Comparison of ENCODE assay signal across 14 cellular contexts in the genomic region with DNA sequence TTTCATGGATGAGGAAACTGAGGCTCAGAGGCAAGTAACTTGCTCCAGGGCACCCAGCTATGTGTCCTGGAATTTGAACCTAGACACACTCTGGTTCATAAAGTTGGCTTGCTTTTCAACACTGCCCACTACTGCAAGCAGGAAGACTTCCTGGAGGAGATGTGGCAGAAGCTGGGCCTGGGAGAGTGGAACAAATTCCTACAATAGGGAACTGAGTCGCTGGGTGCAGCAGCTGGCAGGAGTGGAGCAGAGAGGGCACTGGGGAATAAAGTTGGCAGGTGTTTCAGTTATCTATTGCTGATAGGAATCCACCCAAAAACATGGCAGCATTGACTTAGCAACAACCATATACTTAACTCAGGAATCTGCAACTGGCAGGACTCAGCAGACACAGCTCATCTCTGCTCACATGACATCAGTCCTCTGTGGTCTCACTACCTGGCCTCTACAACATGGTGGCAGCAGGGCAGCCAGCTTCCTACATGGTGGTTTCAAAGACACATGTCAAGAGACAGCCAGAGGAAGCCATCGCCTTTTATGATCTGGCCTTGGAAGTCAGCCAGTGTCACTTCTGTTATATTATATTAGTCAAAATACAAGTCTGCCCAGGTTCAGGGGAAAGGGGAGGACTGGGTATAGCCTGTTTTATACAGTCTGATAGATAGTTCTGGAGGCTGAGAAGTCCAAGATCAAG. TPM values are rescaled to one million over a fixed set of nuclear protein-coding genes. Genes with fewer than 3 reads are reported as not detected.
DNase-seq lines count a peak whose midpoint lies in the region; ATAC-seq, FAIRE-seq and TF ChIP-seq lines count a peak whose summit lies in the region.
"Had no signal": no experiment of that assay in that cellular context is flagged by ENCODE, and none has a peak within 500 bp of the region (broad histone marks: within the 10 kb centered on the region; RNA-seq: fewer than 3 reads in every experiment).

No MANE protein-coding gene starts in this region.

- H3K9me3 ChIP-seq in HepG2 (ENCODE audit: low read length) = no peaks in the 10 kb centered on the region
- H3K9me3 ChIP-seq: spleen had no signal

- BruUV-seq in HepG2 (replicated peaks; lab: Mats Ljungman, UMichigan) = no TSS peak

- H3K27ac ChIP-seq in RWPE1 (0 out of 2 replicates have a peak overlapping the region, but pooled peaks have one; percentile 1), HepG2 (ENCODE audit: extremely low read length, insufficient read depth, low read length) (no peak overlapping the region)
- H3K27ac ChIP-seq: spleen had no signal

- CTCF ChIA-PET in RWPE1 (lab: Yijun Ruan, JAX) (interaction anchor here (0.7 kb wide), 1 partner anchor 9 kb away, joined by 3 read pairs; no protein-coding TSS in a partner anchor), HepG2 (lab: Yijun Ruan, JAX; ENCODE audit: low intra/inter-chr PET ratio, low total read pairs) (no interaction called here)

- TF ChIP-seq RAD21 in HepG2 (CRISPR knock-in tag; IDR thresholded peaks at IDR 0.05) = no peak

- H3K4me1 Mint-ChIP-seq in activated naive CD8-positive, alpha-beta T cell treated with anti-CD3 and anti-CD28 coated beads, Interleukin-2, amount 10 ng/mL, durations not matched to agents 7 days and 5 days = peaks cover 19% of the 10 kb centered on the region
- H3K4me1 Mint-ChIP-seq in activated naive CD8-positive, alpha-beta T cell treated with anti-CD3 and anti-CD28 coated beads for 36 hours = peaks cover 21% of the 10 kb centered on the region
- H3K4me1 Mint-ChIP-seq in stimulated activated effector memory CD8-positive, alpha-beta T cell treated with anti-CD3 and anti-CD28 coated beads, Interleukin-12 subunit alpha, Interleukin-12 subunit beta, amount 100 ng/mL, for 72 hours = peaks cover 37% of the 10 kb centered on the region

- H4K20me1 ChIP-seq in HepG2 (ENCODE audit: insufficient read depth, low read length) = no peaks in the 10 kb centered on the region

- no peak overlapping the region for H2AFZ ChIP-seq in HepG2 (ENCODE audit: low read length)

- TF ChIP-seq POLR2A in HepG2 (IDR thresholded peaks at IDR 0.05; ENCODE audit: insufficient read depth in 1 of 2, low read depth in 2 of 2, low read length in 2 of 2) (no peak), lower leg skin (IDR thresholded peaks at IDR 0.05) (no peak)

- 71% methylated on average over 2 of the region's 2 CpGs for WGBS in HepG2 (ENCODE audit: low lambda C conversion rate)
- WGBS in lower leg skin, 2 donors = 40 to 52% methylated on average over 2 of the region's 2 CpGs

- intact Hi-C loops in HepG2 (cut with micrococcal nuclease; ENCODE audit: unreplicated experiment) (loop anchor here (10.0 kb wide), 1 partner anchor 55 kb away; no protein-coding TSS in a partner anchor), lower leg skin (cut with DNase I; ENCODE audit: low total_unique reads) (loop anchor here (10.0 kb wide), 1 partner anchor 55 kb away; the partner anchor contains the start of gene LGALS2)

- no peak overlapping the region for H3K4me3 Mint-ChIP-seq in activated naive CD8-positive, alpha-beta T cell treated with anti-CD3 and anti-CD28 coated beads, Interleukin-2, amount 10 ng/mL, durations not matched to agents 7 days and 5 days
- H3K4me3 Mint-ChIP-seq in activated naive CD8-positive, alpha-beta T cell treated with anti-CD3 and anti-CD28 coated beads for 36 hours = no peak overlapping the region
- H3K4me3 Mint-ChIP-seq in stimulated activated effector memory CD8-positive, alpha-beta T cell treated with anti-CD3 and anti-CD28 coated beads, Interleukin-12 subunit alpha, Interleukin-12 subunit beta, amount 100 ng/mL, for 72 hours = no peak overlapping the region
- H3K4me3 Mint-ChIP-seq: brain, T-helper 17 cell had no signal

- H3K27me3 Mint-ChIP-seq in activated naive CD8-positive, alpha-beta T cell treated with anti-CD3 and anti-CD28 coated beads, Interleukin-2, amount 10 ng/mL, durations not matched to agents 7 days and 5 days = peaks cover 31% of the 10 kb centered on the region
- peaks cover 13% of the 10 kb centered on the region for H3K27me3 Mint-ChIP-seq in activated naive CD8-positive, alpha-beta T cell treated with anti-CD3 and anti-CD28 coated beads for 36 hours

- no peak for FAIRE-seq in HepG2 (lab: Jason Lieb, UNC)

- H3K4me3 ChIP-seq in HepG2 (replicated peaks in 1 of 3; ENCODE audit: insufficient read depth in 1 of 3, low read depth in 2 of 3, low read length in 3 of 3) (no peak overlapping the region), lower leg skin (ENCODE audit: low read depth, poor library complexity, severe bottlenecking) (no peak overlapping the region)
- H3K4me3 ChIP-seq: spleen had no signal

- no peak overlapping the region for H3K4me2 ChIP-seq in HepG2 (ENCODE audit: low read depth, low read length)

- TF ChIP-seq EP300 in HepG2 (IDR thresholded peaks at IDR 0.05; ENCODE audit: low read depth in 2 of 2, low read length in 2 of 2) (no peak), HepG2 (CRISPR knock-in tag; IDR thresholded peaks at IDR 0.05; ENCODE audit: borderline replicate concordance) (no peak)

- H3K27ac Mint-ChIP-seq in activated naive CD8-positive, alpha-beta T cell treated with anti-CD3 and anti-CD28 coated beads, Interleukin-2, amount 10 ng/mL, durations not matched to agents 7 days and 5 days = peak overlapping the region; percentile 46
- H3K27ac Mint-ChIP-seq in activated naive CD8-positive, alpha-beta T cell treated with anti-CD3 and anti-CD28 coated beads for 36 hours = no peak overlapping the region
- peak overlapping the region; percentile 21 for H3K27ac Mint-ChIP-seq in stimulated activated effector memory CD8-positive, alpha-beta T cell treated with anti-CD3 and anti-CD28 coated beads, Interleukin-12 subunit alpha, Interleukin-12 subunit beta, amount 100 ng/mL, for 72 hours
- H3K27ac Mint-ChIP-seq: brain, T-helper 17 cell had no signal

- H3K9ac ChIP-seq in HepG2 (ENCODE audit: insufficient read depth, low read depth, low read length) = no peak overlapping the region

- POLR2A ChIA-PET in activated naive CD8-positive, alpha-beta T cell treated with anti-CD3 and anti-CD28 coated beads, Interleukin-2, amount 10 ng/mL, durations not matched to agents 7 days and 5 days (lab: Charles Lee) = interaction anchor here (0.8 kb wide), 1 partner anchor 37 kb away, joined by 4 read pairs; no protein-coding TSS in a partner anchor
- POLR2A ChIA-PET in RWPE1 (lab: Yijun Ruan, JAX; ENCODE audit: low non-redundant PET) (no interaction called here), HepG2 (lab: Yijun Ruan, JAX) (interaction anchor here (0.9 kb wide), 1 partner anchor 104 kb away, joined by 3 read pairs; no protein-coding TSS in a partner anchor)

- no peaks in the 10 kb centered on the region for H3K79me2 ChIP-seq in HepG2 (ENCODE audit: insufficient read depth, low read length)

- peak; percentile 88 for ATAC-seq in activated naive CD8-positive, alpha-beta T cell treated with anti-CD3 and anti-CD28 coated beads, Interleukin-2, amount 10 ng/mL, durations not matched to agents 7 days and 5 days (ENCODE audit: low read depth)
- ATAC-seq in stimulated activated effector memory CD8-positive, alpha-beta T cell treated with anti-CD3 and anti-CD28 coated beads, Interleukin-12 subunit alpha, Interleukin-12 subunit beta, amount 100 ng/mL, for 72 hours = peak; percentile 76
- no peak for ATAC-seq in HepG2
- ATAC-seq: T-helper 17 cell had no signal

- H3K9me3 Mint-ChIP-seq in activated naive CD8-positive, alpha-beta T cell treated with anti-CD3 and anti-CD28 coated beads, Interleukin-2, amount 10 ng/mL, durations not matched to agents 7 days and 5 days = no peaks in the 10 kb centered on the region
- H3K9me3 Mint-ChIP-seq in activated naive CD8-positive, alpha-beta T cell treated with anti-CD3 and anti-CD28 coated beads for 36 hours = no peaks in the 10 kb centered on the region
- no peaks in the 10 kb centered on the region for H3K9me3 Mint-ChIP-seq in stimulated activated effector memory CD8-positive, alpha-beta T cell treated with anti-CD3 and anti-CD28 coated beads, Interleukin-12 subunit alpha, Interleukin-12 subunit beta, amount 100 ng/mL, for 72 hours

- H3K4me1 ChIP-seq in HepG2 (ENCODE audit: insufficient read depth, low read length) = peaks cover 56% of the 10 kb centered on the region

- H3K36me3 Mint-ChIP-seq in activated naive CD8-positive, alpha-beta T cell treated with anti-CD3 and anti-CD28 coated beads, Interleukin-2, amount 10 ng/mL, durations not matched to agents 7 days and 5 days = no peaks in the 10 kb centered on the region
- H3K36me3 Mint-ChIP-seq in activated naive CD8-positive, alpha-beta T cell treated with anti-CD3 and anti-CD28 coated beads for 36 hours = no peaks in the 10 kb centered on the region
- H3K36me3 Mint-ChIP-seq in stimulated activated effector memory CD8-positive, alpha-beta T cell treated with anti-CD3 and anti-CD28 coated beads, Interleukin-12 subunit alpha, Interleukin-12 subunit beta, amount 100 ng/mL, for 72 hours = no peaks in the 10 kb centered on the region
- H3K36me3 Mint-ChIP-seq: brain had no signal

- TF ChIP-seq CTCF in RWPE1 (conservative IDR thresholded peaks at IDR 0.05; ENCODE audit: low read depth) (no peak), HepG2 (CRISPR knock-in tag; IDR thresholded peaks at IDR 0.05) (no peak), lower leg skin (IDR thresholded peaks at IDR 0.05) (no peak)

- no peak for DNase-seq in activated naive CD8-positive, alpha-beta T cell treated with anti-CD3 and anti-CD28 coated beads, Interleukin-2, amount 10 ng/mL, durations not matched to agents 7 days and 5 days
- DNase-seq in activated naive CD8-positive, alpha-beta T cell treated with anti-CD3 and anti-CD28 coated beads for 36 hours = no peak
- DNase-seq in RWPE1 (ENCODE audit: low spot score) (no peak), HepG2 (ENCODE audit: low spot score) (no peak), lower leg skin (ENCODE audit: low spot score in 2 of 2) (no peak)
- DNase-seq in stimulated activated effector memory CD8-positive, alpha-beta T cell treated with anti-CD3 and anti-CD28 coated beads, Interleukin-12 subunit alpha, Interleukin-12 subunit beta, amount 100 ng/mL, for 72 hours (ENCODE audit: low spot score in 2 of 2) = no peak
- DNase-seq: C1 segment of cervical spinal cord; effector memory CD4-positive, alpha-beta T cell; glutamatergic neuron; NCI-H1436; nucleus accumbens; spleen; T-helper 17 cell had no signal

- no peaks in the 10 kb centered on the region for H3K36me3 ChIP-seq in HepG2 (replicated peaks in 1 of 2; ENCODE audit: control insufficient read depth in 1 of 2, insufficient read depth in 2 of 2, low read length in 2 of 2)
- H3K36me3 ChIP-seq: spleen had no signal

- H3K27me3 ChIP-seq in HepG2 (ENCODE audit: control insufficient read depth in 1 of 2, insufficient read depth in 2 of 2, low read length in 2 of 2) = peaks cover 0 to 13% of the 10 kb centered on the region in 2 experiments; a peak in 1 of 5 replicates

- in situ Hi-C loops in HepG2 (cut with HindIII; ENCODE audit: extremely low pct_ligation_motif_present, low pct_unique_long_range_greater_than_20kb) = no loop called here

RNA-seq across cellular contexts. Expression of gene CARD10, which starts 10.6 kb away (rescaled TPM):
- total RNA-seq in activated naive CD8-positive, alpha-beta T cell treated with anti-CD3 and anti-CD28 coated beads, Interleukin-2, amount 10 ng/mL, durations not matched to agents 7 days and 5 days = under 1 TPM; 0.30 to 0.31 TPM
- total RNA-seq in activated naive CD8-positive, alpha-beta T cell treated with anti-CD3 and anti-CD28 coated beads for 36 hours = under 1 TPM; 0.06 to 0.14 TPM
- total RNA-seq in HepG2 (2016; rRNA removed; fragmentation: Illumina TruSeq; extraction: Trizol) (28.9 and 35.2 TPM in 2 replicates), lower leg skin (10 to 100 TPM; 13.2 to 22.5 (median 18.6) TPM)
- total RNA-seq in HepG2 (2016; cell fraction: cytosol; rRNA removed; fragmentation: Illumina TruSeq; extraction: Trizol; ENCODE audit: low read depth) = 3.9 and 4.1 TPM in 2 replicates
- 24.8 and 36.0 TPM in 2 replicates for total RNA-seq in HepG2 (2016; cell fraction: insoluble cytoplasmic fraction; rRNA removed; fragmentation: Illumina TruSeq; extraction: Trizol)
- total RNA-seq in HepG2 (2016; cell fraction: membrane; rRNA removed; fragmentation: Illumina TruSeq; extraction: Trizol) = 11.9 and 12.5 TPM in 2 replicates
- 17.8 and 21.3 TPM in 2 replicates for total RNA-seq in HepG2 (2016; cell fraction: nucleus; rRNA removed; fragmentation: Illumina TruSeq; extraction: Trizol)
- 55.8 and 92.3 TPM in 2 replicates for polyA plus RNA-seq in HepG2 (2011; rRNA removed)
- 52.6 and 75.1 TPM in 2 replicates for polyA plus RNA-seq in HepG2 (2011; cell fraction: cytosol; rRNA removed)
- polyA plus RNA-seq in HepG2 (2011; cell fraction: nucleus; rRNA removed) = 203 and 227 TPM in 2 replicates
- polyA plus RNA-seq in HepG2 (2012) = 46.8 and 57.2 TPM in 2 replicates
- 3.0 TPM in 2 replicates for polyA plus RNA-seq in HepG2 (2016; cell fraction: cytosol; fragmentation: Illumina TruSeq; extraction: Trizol; ENCODE audit: low read depth)
- polyA plus RNA-seq in HepG2 (2016; cell fraction: insoluble cytoplasmic fraction; fragmentation: Illumina TruSeq; extraction: Trizol; ENCODE audit: low read depth) = 28.5 and 30.3 TPM in 2 replicates
- 9.1 and 9.4 TPM in 2 replicates for polyA plus RNA-seq in HepG2 (2016; cell fraction: membrane; fragmentation: Illumina TruSeq; extraction: Trizol; ENCODE audit: low read depth)
- polyA plus RNA-seq in HepG2 (2016; cell fraction: nucleus; fragmentation: Illumina TruSeq; extraction: Trizol; ENCODE audit: insufficient read depth, low read depth) = 42.1 and 44.8 TPM in 2 replicates
- polyA minus RNA-seq in HepG2 (2011; rRNA and poly(A)+ RNA removed; ENCODE audit: low replicate concordance) = 15.9 and 164 TPM in 2 replicates
- polyA minus RNA-seq in HepG2 (2011; cell fraction: cytosol; rRNA and poly(A)+ RNA removed) = 61.5 and 72.6 TPM in 2 replicates
- polyA minus RNA-seq in HepG2 (2011; cell fraction: nucleus; rRNA and poly(A)+ RNA removed) = 31.9 and 42.5 TPM in 2 replicates

RNA-seq across cellular contexts. Expression of gene CDC42EP1, which starts 30.5 kb away (rescaled TPM):
- under 1 TPM in 1 of 2 experiments, not detected in 1; 0.31 TPM for total RNA-seq in activated naive CD8-positive, alpha-beta T cell treated with anti-CD3 and anti-CD28 coated beads, Interleukin-2, amount 10 ng/mL, durations not matched to agents 7 days and 5 days
- under 1 TPM; 0.25 to 0.32 TPM for total RNA-seq in activated naive CD8-positive, alpha-beta T cell treated with anti-CD3 and anti-CD28 coated beads for 36 hours
- 25.4 and 29.5 TPM in 2 replicates for total RNA-seq in HepG2 (2016; rRNA removed; fragmentation: Illumina TruSeq; extraction: Trizol)
- total RNA-seq in HepG2 (2016; cell fraction: cytosol; rRNA removed; fragmentation: Illumina TruSeq; extraction: Trizol; ENCODE audit: low read depth) = 19.5 and 29.1 TPM in 2 replicates
- total RNA-seq in HepG2 (2016; cell fraction: insoluble cytoplasmic fraction; rRNA removed; fragmentation: Illumina TruSeq; extraction: Trizol) = 20.9 and 29.7 TPM in 2 replicates
- 44.9 and 63.7 TPM in 2 replicates for total RNA-seq in HepG2 (2016; cell fraction: membrane; rRNA removed; fragmentation: Illumina TruSeq; extraction: Trizol)
- 15.7 and 18.6 TPM in 2 replicates for total RNA-seq in HepG2 (2016; cell fraction: nucleus; rRNA removed; fragmentation: Illumina TruSeq; extraction: Trizol)
- 17.1 and 26.7 TPM in 2 replicates for polyA plus RNA-seq in HepG2 (2011; rRNA removed)
- polyA plus RNA-seq in HepG2 (2011; cell fraction: cytosol; rRNA removed) = 13.8 and 17.6 TPM in 2 replicates
- polyA plus RNA-seq in HepG2 (2011; cell fraction: nucleus; rRNA removed) = 37.8 and 38.3 TPM in 2 replicates
- polyA plus RNA-seq in HepG2 (2012) = 45.1 and 72.3 TPM in 2 replicates
- 49.0 and 73.1 TPM in 2 replicates for polyA plus RNA-seq in HepG2 (2016; cell fraction: cytosol; fragmentation: Illumina TruSeq; extraction: Trizol; ENCODE audit: low read depth)
- 53.9 and 76.0 TPM in 2 replicates for polyA plus RNA-seq in HepG2 (2016; cell fraction: insoluble cytoplasmic fraction; fragmentation: Illumina TruSeq; extraction: Trizol; ENCODE audit: low read depth)
- 99.7 and 119 TPM in 2 replicates for polyA plus RNA-seq in HepG2 (2016; cell fraction: membrane; fragmentation: Illumina TruSeq; extraction: Trizol; ENCODE audit: low read depth)
- polyA plus RNA-seq in HepG2 (2016; cell fraction: nucleus; fragmentation: Illumina TruSeq; extraction: Trizol; ENCODE audit: insufficient read depth, low read depth) = 54.3 and 56.0 TPM in 2 replicates
- polyA minus RNA-seq in HepG2 (2011; rRNA and poly(A)+ RNA removed; ENCODE audit: low replicate concordance) = 12.0 and 24.2 TPM in 2 replicates
- 20.7 and 21.6 TPM in 2 replicates for polyA minus RNA-seq in HepG2 (2011; cell fraction: cytosol; rRNA and poly(A)+ RNA removed)
- polyA minus RNA-seq in HepG2 (2011; cell fraction: nucleus; rRNA and poly(A)+ RNA removed) = 12.2 and 15.4 TPM in 2 replicates
- 10 to 100 TPM; 44.4 to 80.1 (median 70.5) TPM for total RNA-seq in lower leg skin
- total RNA-seq: T-helper 17 cell had no signal

RNA-seq across cellular contexts. Expression of gene MFNG, which starts 43.6 kb away (rescaled TPM):
- total RNA-seq in activated naive CD8-positive, alpha-beta T cell treated with anti-CD3 and anti-CD28 coated beads, Interleukin-2, amount 10 ng/mL, durations not matched to agents 7 days and 5 days = 100 to 1,000 TPM; 207 to 211 TPM
- total RNA-seq in activated naive CD8-positive, alpha-beta T cell treated with anti-CD3 and anti-CD28 coated beads for 36 hours = 100 to 1,000 TPM; 193 to 204 TPM
- 1.0 and 1.1 TPM in 2 replicates for total RNA-seq in HepG2 (2016; rRNA removed; fragmentation: Illumina TruSeq; extraction: Trizol)
- total RNA-seq in HepG2 (2016; cell fraction: cytosol; rRNA removed; fragmentation: Illumina TruSeq; extraction: Trizol; ENCODE audit: low read depth) = 0.35 and 1.1 TPM in 2 replicates
- 0.55 and 0.80 TPM in 2 replicates for total RNA-seq in HepG2 (2016; cell fraction: insoluble cytoplasmic fraction; rRNA removed; fragmentation: Illumina TruSeq; extraction: Trizol)
- 1.4 and 1.9 TPM in 2 replicates for total RNA-seq in HepG2 (2016; cell fraction: membrane; rRNA removed; fragmentation: Illumina TruSeq; extraction: Trizol)
- 0.56 and 1.6 TPM in 2 replicates for total RNA-seq in HepG2 (2016; cell fraction: nucleus; rRNA removed; fragmentation: Illumina TruSeq; extraction: Trizol)
- 11.7 and 19.8 TPM in 2 replicates for polyA plus RNA-seq in HepG2 (2011; rRNA removed)
- polyA plus RNA-seq in HepG2 (2011; cell fraction: cytosol; rRNA removed) = 15.3 and 15.7 TPM in 2 replicates
- polyA plus RNA-seq in HepG2 (2011; cell fraction: nucleus; rRNA removed) = 37.0 and 46.6 TPM in 2 replicates
- polyA plus RNA-seq in HepG2 (2012) = 14.5 and 20.0 TPM in 2 replicates
- 0.79 and 0.97 TPM in 2 replicates for polyA plus RNA-seq in HepG2 (2016; cell fraction: cytosol; fragmentation: Illumina TruSeq; extraction: Trizol; ENCODE audit: low read depth)
- polyA plus RNA-seq in HepG2 (2016; cell fraction: insoluble cytoplasmic fraction; fragmentation: Illumina TruSeq; extraction: Trizol; ENCODE audit: low read depth) = 0.81 and 0.93 TPM in 2 replicates
- polyA plus RNA-seq in HepG2 (2016; cell fraction: membrane; fragmentation: Illumina TruSeq; extraction: Trizol; ENCODE audit: low read depth) = 1.1 and 1.3 TPM in 2 replicates
- 1.3 and 4.5 TPM in 2 replicates for polyA plus RNA-seq in HepG2 (2016; cell fraction: nucleus; fragmentation: Illumina TruSeq; extraction: Trizol; ENCODE audit: insufficient read depth, low read depth)
- 0.77 and 12.5 TPM in 2 replicates for polyA minus RNA-seq in HepG2 (2011; rRNA and poly(A)+ RNA removed; ENCODE audit: low replicate concordance)
- 3.2 and 6.1 TPM in 2 replicates for polyA minus RNA-seq in HepG2 (2011; cell fraction: cytosol; rRNA and poly(A)+ RNA removed)
- 6.1 and 9.8 TPM in 2 replicates for polyA minus RNA-seq in HepG2 (2011; cell fraction: nucleus; rRNA and poly(A)+ RNA removed)
- 10 to 100 TPM in 1 of 4 donors, 1 to 10 TPM in 3; 5.7 to 13.0 (median 6.3) TPM for total RNA-seq in lower leg skin

RNA-seq across cellular contexts. Expression of gene LGALS2, which starts 50.1 kb away (rescaled TPM):
- not detected for total RNA-seq in activated naive CD8-positive, alpha-beta T cell treated with anti-CD3 and anti-CD28 coated beads, Interleukin-2, amount 10 ng/mL, durations not matched to agents 7 days and 5 days
- total RNA-seq in activated naive CD8-positive, alpha-beta T cell treated with anti-CD3 and anti-CD28 coated beads for 36 hours = not detected
- total RNA-seq in HepG2 (2016; rRNA removed; fragmentation: Illumina TruSeq; extraction: Trizol) (43.4 and 56.0 TPM in 2 replicates), lower leg skin (1 to 10 TPM in 1 of 4 donors, not detected in 3; 1.4 TPM)
- total RNA-seq in HepG2 (2016; cell fraction: cytosol; rRNA removed; fragmentation: Illumina TruSeq; extraction: Trizol; ENCODE audit: low read depth) = 30.8 and 33.0 TPM in 2 replicates
- total RNA-seq in HepG2 (2016; cell fraction: insoluble cytoplasmic fraction; rRNA removed; fragmentation: Illumina TruSeq; extraction: Trizol) = 39.7 and 64.4 TPM in 2 replicates
- total RNA-seq in HepG2 (2016; cell fraction: membrane; rRNA removed; fragmentation: Illumina TruSeq; extraction: Trizol) = 19.3 and 21.2 TPM in 2 replicates
- 9.7 and 10.9 TPM in 2 replicates for total RNA-seq in HepG2 (2016; cell fraction: nucleus; rRNA removed; fragmentation: Illumina TruSeq; extraction: Trizol)
- 32.5 and 56.1 TPM in 2 replicates for polyA plus RNA-seq in HepG2 (2011; rRNA removed)
- polyA plus RNA-seq in HepG2 (2011; cell fraction: cytosol; rRNA removed) = 32.1 and 47.7 TPM in 2 replicates
- polyA plus RNA-seq in HepG2 (2011; cell fraction: nucleus; rRNA removed) = 5.1 and 7.9 TPM in 2 replicates
- 54.6 and 60.7 TPM in 2 replicates for polyA plus RNA-seq in HepG2 (2012)
- 30.1 and 38.1 TPM in 2 replicates for polyA plus RNA-seq in HepG2 (2016; cell fraction: cytosol; fragmentation: Illumina TruSeq; extraction: Trizol; ENCODE audit: low read depth)
- 59.5 and 62.8 TPM in 2 replicates for polyA plus RNA-seq in HepG2 (2016; cell fraction: insoluble cytoplasmic fraction; fragmentation: Illumina TruSeq; extraction: Trizol; ENCODE audit: low read depth)
- polyA plus RNA-seq in HepG2 (2016; cell fraction: membrane; fragmentation: Illumina TruSeq; extraction: Trizol; ENCODE audit: low read depth) = 14.5 and 18.2 TPM in 2 replicates
- 20.3 and 23.8 TPM in 2 replicates for polyA plus RNA-seq in HepG2 (2016; cell fraction: nucleus; fragmentation: Illumina TruSeq; extraction: Trizol; ENCODE audit: insufficient read depth, low read depth)
- polyA minus RNA-seq in HepG2 (2011; rRNA and poly(A)+ RNA removed; ENCODE audit: low replicate concordance) = 3.2 TPM in 1 of 2 replicates, not detected in the other
- 2.0 TPM in 2 replicates for polyA minus RNA-seq in HepG2 (2011; cell fraction: cytosol; rRNA and poly(A)+ RNA removed)
- 1.9 TPM in 1 of 2 replicates, not detected in the other for polyA minus RNA-seq in HepG2 (2011; cell fraction: nucleus; rRNA and poly(A)+ RNA removed)

Comparison
In these comparisons a context has a peak if more than half of its experiments do, and no peak if none do; other contexts are left out.
1. RNA of gene CDC42EP1, which starts 30.5 kb away (total RNA-seq): 44.4 to 80.1 TPM in lower leg skin and 15.7 to 63.7 TPM in HepG2; 0.25 to 0.32 TPM in activated naive CD8-positive, alpha-beta T cell treated with anti-CD3 and anti-CD28 coated beads for 36 hours and 0.31 TPM in activated naive CD8-positive, alpha-beta T cell treated with anti-CD3 and anti-CD28 coated beads, Interleukin-2, amount 10 ng/mL, durations not matched to agents 7 days and 5 days; every median in the first group is over 10 times any median in the second.
2. RNA of gene MFNG, which starts 43.6 kb away (total RNA-seq): 207 to 211 TPM in activated naive CD8-positive, alpha-beta T cell treated with anti-CD3 and anti-CD28 coated beads, Interleukin-2, amount 10 ng/mL, durations not matched to agents 7 days and 5 days and 193 to 204 TPM in activated naive CD8-positive, alpha-beta T cell treated with anti-CD3 and anti-CD28 coated beads for 36 hours; 5.7 to 13.0 TPM in lower leg skin and 0.35 to 1.9 TPM in HepG2; every median in the first group is over 10 times any median in the second.